ENCODE assay signal across 15 cellular contexts in genomic region chr4:2958446-2958845, GRCh38. TPM values are rescaled to one million over a fixed set of nuclear protein-coding genes. Genes with fewer than 3 reads are reported as not detected.
DNase-seq lines count a peak whose midpoint lies in the region; ATAC-seq and TF ChIP-seq lines count a peak whose summit lies in the region.
"Had no signal": no experiment of that assay in that cellular context is flagged by ENCODE, and none has a peak within 500 bp of the region (broad histone marks: within the 10 kb centered on the region; RNA-seq: fewer than 3 reads in every experiment).

No MANE protein-coding gene starts in this region.

- H3K36me3 ChIP-seq in brain microvascular endothelial cell (replicated peaks) (peaks cover 33% of the 10 kb centered on the region), mesendoderm (ENCODE audit: control insufficient read depth, insufficient read depth, low read length) (peaks cover 13% of the 10 kb centered on the region)

- ATAC-seq in GM19035 (IDR thresholded peaks at IDR 0.05; ENCODE audit: unreplicated experiment): no peak

- H3K79me2 ChIP-seq in mesendoderm (ENCODE audit: control insufficient read depth, insufficient read depth, low read length): peaks cover 34% of the 10 kb centered on the region

- no peak overlapping the region for H3K9ac ChIP-seq in mesendoderm (ENCODE audit: low read length)
- H3K9ac ChIP-seq: SK-N-SH had no signal

- H3K27me3 Mint-ChIP-seq in IgD-negative memory B cell: no peaks in the 10 kb centered on the region

- H2AK5ac ChIP-seq in mesendoderm (ENCODE audit: low read length): no peak overlapping the region

- H4K8ac ChIP-seq in mesendoderm (ENCODE audit: low read depth, low read length): no peak overlapping the region

- H3K4me3 Mint-ChIP-seq in IgD-negative memory B cell: no peak overlapping the region

- peak; percentile 45 for DNase-seq in AG08395 (ENCODE audit: low spot score)
- peak; percentile 30 for DNase-seq in brain microvascular endothelial cell
- peak; percentile 78 for DNase-seq in mesendoderm
- no peak for DNase-seq in NCI-H1930 (lab: John Stamatoyannopoulos, UW)
- no peak for DNase-seq in NCI-H345 treated with DMSO at 0.1 percent for 48 hours (lab: John Stamatoyannopoulos, UW; ENCODE audit: unreplicated experiment)
- DNase-seq in NCI-H1092 (lab: John Stamatoyannopoulos, UW): no peak
- DNase-seq: activated CD4-positive, CD25-positive, alpha-beta regulatory T cell treated with anti-CD3 and anti-CD28 coated beads, Interleukin-2, amount 50 U/mL, for 72 hours; activated naive CD4-positive, alpha-beta T cell treated with anti-CD3 and anti-CD28 coated beads, Interleukin-2, amount 50 U/mL, for 16 hours; effector memory CD4-positive, alpha-beta T cell; NCI-H187 treated with DMSO at 0.1 percent for 48 hours; NK-92 treated with Interleukin-12 subunit alpha and Interleukin-12 subunit beta, amount 100 ng/mL, for 24 hours; SK-N-SH had no signal

- no peak overlapping the region for H3K4me2 ChIP-seq in mesendoderm (ENCODE audit: low read length)
- H3K4me2 ChIP-seq: SK-N-SH had no signal

- no peak overlapping the region for H3K23ac ChIP-seq in mesendoderm (ENCODE audit: low read length)

- H3K4me1 ChIP-seq in mesendoderm (ENCODE audit: control insufficient read depth, low read depth, low read length): no peaks in the 10 kb centered on the region

- H3K27ac ChIP-seq in brain microvascular endothelial cell (no peak overlapping the region), mesendoderm (ENCODE audit: low read depth, low read length) (no peak overlapping the region)

- H3K4ac ChIP-seq in mesendoderm (ENCODE audit: low read depth, low read length): no peak overlapping the region

- TF ChIP-seq CTCF in brain microvascular endothelial cell (IDR thresholded peaks at IDR 0.05; ENCODE audit: low read depth, low read length, missing control alignments): no peak

- no peaks in the 10 kb centered on the region for H3K36me3 Mint-ChIP-seq in IgD-negative memory B cell

- in situ Hi-C loops in brain microvascular endothelial cell (cut with HindIII; ENCODE audit: low pct_ligation_motif_present, low sequenced_read_pairs): no loop called here

- no peak overlapping the region for H3K56ac ChIP-seq in mesendoderm (ENCODE audit: low read length)

- no peaks in the 10 kb centered on the region for H3K9me3 Mint-ChIP-seq in IgD-negative memory B cell

- H3K4me3 ChIP-seq in brain microvascular endothelial cell (ENCODE audit: low read depth, low read length): no peak overlapping the region
- no peak overlapping the region for H3K4me3 ChIP-seq in mesendoderm (ENCODE audit: low read length)
- H3K4me3 ChIP-seq: spleen had no signal

- H3K18ac ChIP-seq in mesendoderm (ENCODE audit: low read length): no peak overlapping the region

- H2BK15ac ChIP-seq in mesendoderm (replicated peaks; ENCODE audit: low read depth): no peak overlapping the region

- peaks cover 18% of the 10 kb centered on the region for H3K79me1 ChIP-seq in mesendoderm (ENCODE audit: low read length)

- no peaks in the 10 kb centered on the region for H3K27me3 ChIP-seq in brain microvascular endothelial cell (replicated peaks)
- H3K27me3 ChIP-seq in mesendoderm (ENCODE audit: insufficient read depth, low read length, poor library complexity): no peaks in the 10 kb centered on the region
- H3K27me3 ChIP-seq: spleen had no signal

- H4K5ac ChIP-seq in mesendoderm (ENCODE audit: low read length): no peak overlapping the region

- H3K27ac Mint-ChIP-seq in IgD-negative memory B cell: peak overlapping the region; percentile 3 to 64 (median 60)

- WGBS in mesendoderm (ENCODE audit: extremely low coverage, insufficient coverage, low lambda C conversion rate): no CpG with 5 or more reads among the region's 9 CpGs

- no peak overlapping the region for H2BK120ac ChIP-seq in mesendoderm (ENCODE audit: low read depth, low read length)

- H3K4me1 Mint-ChIP-seq in IgD-negative memory B cell: peaks cover 28 to 32% (median 32%) of the 10 kb centered on the region in 3 donors

- H2BK5ac ChIP-seq in mesendoderm (ENCODE audit: low read length): no peak overlapping the region

RNA-seq across cellular contexts. Expression of gene NOP14, which starts 4.8 kb away (rescaled TPM):
- polyA plus RNA-seq in IgD-negative memory B cell: 18.9 TPM
- polyA plus RNA-seq in mesendoderm (2013, experiment 1 of 2): 61.2 TPM
- 60.6 TPM for polyA plus RNA-seq in mesendoderm (2013, experiment 2 of 2)

RNA-seq across cellular contexts. Expression of gene GRK4, which starts 4.9 kb away (rescaled TPM):
- polyA plus RNA-seq in IgD-negative memory B cell: 0.99 TPM
- polyA plus RNA-seq in mesendoderm (2013, experiment 1 of 2): 1.2 TPM
- 1.2 TPM for polyA plus RNA-seq in mesendoderm (2013, experiment 2 of 2)

Comparison
In these comparisons a context has a peak if more than half of its experiments do, and no peak if none do; other contexts are left out.
1. DNase-seq: peak in AG08395 (single experiment), brain microvascular endothelial cell (single experiment) and mesendoderm (single experiment); none in NCI-H1930 (0 of 2), NCI-H345 treated with DMSO at 0.1 percent for 48 hours (single experiment) and NCI-H1092 (single experiment).